ENCODE assay signal across 2 cellular contexts in genomic region chr7:138030679-138031351, GRCh38.
TF ChIP-seq lines count a peak whose summit lies in the region.

No MANE protein-coding gene starts in this region.

TF ChIP-seq in IMR-90, 13 proteins besides CTCF, POLR2A, EP300 and RAD21:
- TF ChIP-seq FOS (IDR thresholded peaks at IDR 0.05; ENCODE audit: low read depth, low read length), result no peak
- no peak for TF ChIP-seq ELK1 (IDR thresholded peaks at IDR 0.05; ENCODE audit: borderline replicate concordance, low read depth, low read length)
- no peak for TF ChIP-seq USF2 (IDR thresholded peaks at IDR 0.05; ENCODE audit: low read depth, low read length)
- peak; percentile 28; the same call in 1 of the 2 replicates for TF ChIP-seq BHLHE40 (IDR thresholded peaks at IDR 0.05; ENCODE audit: low read depth, low read length)

TF ChIP-seq in K562, 482 proteins besides CTCF, POLR2A, EP300 and RAD21 (continues in another document):
- peak; percentile 93 for TF ChIP-seq ATF3 (IDR thresholded peaks at IDR 0.05)
- 0 out of 2 replicates have a peak, but pooled peaks have one; percentile 20 for TF ChIP-seq ATF3 (CRISPR knock-in tag; conservative IDR thresholded peaks at IDR 0.05)
- TF ChIP-seq PHF20 (IDR thresholded peaks at IDR 0.05; ENCODE audit: partially characterized antibody), result no peak
- TF ChIP-seq POLR2AphosphoS2 (IDR thresholded peaks at IDR 0.05; ENCODE audit: low read length), result no peak
- TF ChIP-seq LEF1 (IDR thresholded peaks at IDR 0.05), result no peak
- TF ChIP-seq ZNF280B (CRISPR knock-in tag; IDR thresholded peaks at IDR 0.05), result no peak
- no peak for TF ChIP-seq GMEB1 (CRISPR knock-in tag; IDR thresholded peaks at IDR 0.05)
- no peak for TF ChIP-seq ZNF282 (CRISPR knock-in tag; IDR thresholded peaks at IDR 0.05)
- no peak for TF ChIP-seq BRD9 (IDR thresholded peaks at IDR 0.05; ENCODE audit: low read depth, partially characterized antibody)
- TF ChIP-seq USF1 (CRISPR knock-in tag; IDR thresholded peaks at IDR 0.05), result peak; percentile 43; the same call in 1 of the 2 replicates
- 0 out of 2 replicates have a peak, but pooled peaks have one; percentile 10 for TF ChIP-seq ZNF384 (IDR thresholded peaks at IDR 0.05; ENCODE audit: low read depth, low read length)
- no peak for TF ChIP-seq SMARCC2 (IDR thresholded peaks at IDR 0.05; ENCODE audit: low read depth)
- peak; percentile 32; the same call in 1 of the 2 replicates for TF ChIP-seq MAFK (IDR thresholded peaks at IDR 0.05; ENCODE audit: low read length)
- TF ChIP-seq JUN (IDR thresholded peaks at IDR 0.05; ENCODE audit: borderline replicate concordance, low read depth, low read length), result peak; percentile 74
- no peak for TF ChIP-seq JUN (CRISPR knock-in tag; IDR thresholded peaks at IDR 0.05; ENCODE audit: borderline replicate concordance)
- TF ChIP-seq ESRRB (CRISPR knock-in tag; IDR thresholded peaks at IDR 0.05; ENCODE audit: borderline replicate concordance), result no peak
- TF ChIP-seq ARID1B (IDR thresholded peaks at IDR 0.05), result 0 out of 2 replicates have a peak, but pooled peaks have one; percentile 42
- no peak for TF ChIP-seq ARID3A (IDR thresholded peaks at IDR 0.05; ENCODE audit: borderline replicate concordance, low read depth, low read length)
- TF ChIP-seq CREB1 (IDR thresholded peaks at IDR 0.05), result no peak
- TF ChIP-seq CREB1 (CRISPR knock-in tag; IDR thresholded peaks at IDR 0.05), result no peak
- peak; percentile 43; the same call in 1 of the 2 replicates for TF ChIP-seq SMARCA4 (IDR thresholded peaks at IDR 0.05)
- peak; percentile 61 for TF ChIP-seq ZNF316 (IDR thresholded peaks at IDR 0.05)
- no peak for TF ChIP-seq ZFP91 (CRISPR knock-in tag; IDR thresholded peaks at IDR 0.05)
- TF ChIP-seq ZNF584 (CRISPR knock-in tag; IDR thresholded peaks at IDR 0.05; ENCODE audit: low read depth), result 0 out of 2 replicates have a peak, but pooled peaks have one; percentile 21
- TF ChIP-seq MAX (CRISPR knock-in tag; IDR thresholded peaks at IDR 0.05), result peak; percentile 38; the same call in 1 of the 2 replicates
- TF ChIP-seq ZNF655 (CRISPR knock-in tag; IDR thresholded peaks at IDR 0.05), result no peak
- TF ChIP-seq DEAF1 (CRISPR knock-in tag; IDR thresholded peaks at IDR 0.05), result no peak
- peak; percentile 51 for TF ChIP-seq ATF7 (IDR thresholded peaks at IDR 0.05)
- no peak for TF ChIP-seq NELFE (IDR thresholded peaks at IDR 0.05; ENCODE audit: insufficient read depth, insufficient read length)
- 0 out of 2 replicates have a peak, but pooled peaks have one; percentile 7 for TF ChIP-seq USF2 (CRISPR knock-in tag; IDR thresholded peaks at IDR 0.05)
- TF ChIP-seq THRB (CRISPR knock-in tag; conservative IDR thresholded peaks at IDR 0.05), result no peak
- TF ChIP-seq PTBP1 (IDR thresholded peaks at IDR 0.05; ENCODE audit: low read depth, low read length), result no peak
- TF ChIP-seq TARDBP (IDR thresholded peaks at IDR 0.05), result no peak
- no peak for TF ChIP-seq BRF2 (IDR thresholded peaks at IDR 0.05; ENCODE audit: borderline replicate concordance, insufficient read depth, insufficient read length)
- no peak for TF ChIP-seq DMBX1 (CRISPR knock-in tag; IDR thresholded peaks at IDR 0.05; ENCODE audit: borderline replicate concordance)
